In the genomic region with DNA sequence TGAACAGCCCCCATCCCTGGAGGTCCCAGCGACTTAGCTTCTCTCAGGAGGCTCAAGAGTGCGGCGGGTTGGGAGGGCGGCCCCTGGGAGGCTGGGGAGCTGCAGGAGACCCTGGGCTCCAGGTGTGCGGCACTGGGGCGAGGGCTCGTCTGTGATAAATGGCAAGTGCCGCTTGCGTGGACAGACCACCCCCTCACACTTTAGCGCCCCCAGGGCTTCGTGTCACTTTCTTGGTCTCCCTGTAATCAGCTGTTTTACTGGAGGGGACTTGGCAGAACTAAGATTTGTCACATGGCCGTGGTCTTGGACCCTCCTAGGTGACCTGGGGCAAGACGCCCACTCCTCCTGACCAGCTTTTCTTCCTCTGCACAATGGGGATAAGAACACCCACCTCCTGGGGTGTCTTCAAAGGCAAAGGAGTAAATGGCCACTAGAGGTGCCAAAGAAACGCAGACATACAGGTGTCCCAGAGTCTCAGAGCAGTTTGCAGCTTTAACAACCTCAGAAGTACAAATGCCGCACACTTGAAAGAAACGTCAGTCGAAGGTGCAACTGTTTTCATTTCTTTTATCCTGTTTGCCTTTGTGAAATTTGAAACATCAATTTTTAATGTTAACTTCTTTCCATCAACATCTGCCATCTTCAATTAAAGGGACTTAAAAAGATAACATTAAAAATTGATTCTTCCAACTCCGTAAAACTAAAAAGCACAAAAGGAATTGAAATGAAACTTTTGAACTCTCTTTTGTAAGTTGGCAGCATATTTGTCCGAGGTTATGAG, we compare ENCODE assay signal across 9 cellular contexts. TPM values are rescaled to one million over a fixed set of nuclear protein-coding genes. Genes with fewer than 3 reads are reported as not detected.
A peak's percentile ranks its signal among the peaks of the same experiment; 100 is the strongest.
DNase-seq lines count a peak whose midpoint lies in the region; ATAC-seq, FAIRE-seq and TF ChIP-seq lines count a peak whose summit lies in the region.
"Had no signal": no experiment of that assay in that cellular context is flagged by ENCODE, and none has a peak within 500 bp of the region (broad histone marks: within the 10 kb centered on the region; RNA-seq: fewer than 3 reads in every experiment).

No MANE protein-coding gene starts in this region.

- WGBS in K562 (ENCODE audit: insufficient coverage, low coverage, missing lambda C conversion rate), result 5% methylated on average over 15 of the region's 19 CpGs

- TF ChIP-seq RAD21 in K562 (CRISPR knock-in tag; conservative IDR thresholded peaks at IDR 0.05 in 1 of 2, IDR thresholded peaks at IDR 0.05 in 1 of 2), result peak; percentile 15 to 36; a peak in 2 of 4 replicates

- TF ChIP-seq CTCF in AG04450 (IDR thresholded peaks at IDR 0.05; ENCODE audit: low read depth, low read length) (peak; percentile 66), GM12873 (IDR thresholded peaks at IDR 0.05; ENCODE audit: insufficient read depth, low read depth, low read length, missing control alignments) (peak; percentile 74), K562 (IDR thresholded peaks at IDR 0.05 in 2 of 3, conservative IDR thresholded peaks at IDR 0.05 in 1 of 3; ENCODE audit: insufficient read depth in 2 of 3, low read depth in 1 of 3, low read length in 3 of 3) (peak; percentile 79 to 90 (median 83)), left lung (IDR thresholded peaks at IDR 0.05) (peak in 1 of 2 donors; percentile 32), tibial artery (IDR thresholded peaks at IDR 0.05) (peak in 1 of 2 experiments; percentile 18)

- TSS peak; percentile 78 for BruUV-seq in K562 (replicated peaks; lab: Mats Ljungman, UMichigan)

- no peaks in the 10 kb centered on the region for H3K9me1 ChIP-seq in K562 (ENCODE audit: control insufficient read depth, insufficient read depth, low read length)

- no peak for TF ChIP-seq POLR2A in K562 (conservative IDR thresholded peaks at IDR 0.05)

- H3K9me3 ChIP-seq in AG04450 (ENCODE audit: control insufficient read depth, insufficient read depth, low read length), result no peaks in the 10 kb centered on the region
- H3K9me3 ChIP-seq in K562 (replicated peaks; ENCODE audit: control insufficient read depth, insufficient read depth, low read depth, low read length), result no peaks in the 10 kb centered on the region
- H3K9me3 ChIP-seq in left lung, result no peaks in the 10 kb centered on the region
- H3K9me3 ChIP-seq in tibial artery, result no peaks in the 10 kb centered on the region

- H3K79me2 ChIP-seq in K562 (ENCODE audit: control insufficient read depth, insufficient read depth, low read length), result no peaks in the 10 kb centered on the region

- H3K36me3 ChIP-seq in K562 (ENCODE audit: control insufficient read depth, insufficient read depth, low read length) (no peaks in the 10 kb centered on the region), left lung (peaks cover 0 to 16% of the 10 kb centered on the region in 2 donors), tibial artery (peaks cover 10 to 19% (median 10%) of the 10 kb centered on the region in 3 donors)

- peak; percentile 85 for FAIRE-seq in K562 (lab: Jason Lieb, UNC)

- CTCF ChIA-PET in AG04450 (lab: Charles Lee), result interaction anchor here (0.6 to 10.9 kb wide), 7 partner anchors 27 to 131 kb away, joined by 3 to 171 read pairs (median 4); no protein-coding TSS in a partner anchor
- CTCF ChIA-PET in K562 (lab: Yijun Ruan, JAX; ENCODE audit: low intra/inter-chr PET ratio), result interaction anchor here (0.8 to 2.0 kb wide), 2 partner anchors 108 to 112 kb away, joined by 3 to 10 read pairs; no protein-coding TSS in a partner anchor

- H3K27ac ChIP-seq in AG04450 (ENCODE audit: low read depth, low read length), result peak overlapping the region; percentile 95
- peak overlapping the region; percentile 85 for H3K27ac ChIP-seq in K562 (ENCODE audit: extremely low read depth, low read depth, low read length)
- peak overlapping the region; percentile 85 for H3K27ac ChIP-seq in left lung
- peak overlapping the region; percentile 88 to 89 for H3K27ac ChIP-seq in tibial artery

- ATAC-seq in K562 (peak; percentile 79), left lung (peak; percentile 51)

- H2AFZ ChIP-seq in K562 (ENCODE audit: low read depth, low read length), result peak overlapping the region; percentile 94

- peaks cover 11% of the 10 kb centered on the region for H4K20me1 ChIP-seq in K562 (replicated peaks; ENCODE audit: control insufficient read depth, insufficient read depth, low read length)

- intact Hi-C loops in K562 (cut with micrococcal nuclease) (loop anchor here (2.0 to 5.0 kb wide), 2 partner anchors 27 to 127 kb away; no protein-coding TSS in a partner anchor), left lung (cut with DNase I) (no loop called here), tibial artery (cut with DNase I; ENCODE audit: low total_unique reads) (no loop called here)

- H3K27me3 ChIP-seq in AG04450 (ENCODE audit: control insufficient read depth, insufficient read depth, low read length), result no peaks in the 10 kb centered on the region
- H3K27me3 ChIP-seq in K562 (ENCODE audit: control insufficient read depth in 2 of 2, insufficient read depth in 2 of 2, low read length in 2 of 2), result no peaks in the 10 kb centered on the region
- H3K27me3 ChIP-seq in left lung, result no peaks in the 10 kb centered on the region
- no peaks in the 10 kb centered on the region for H3K27me3 ChIP-seq in tibial artery

- POLR2A ChIA-PET in AG04450 (lab: Yijun Ruan, JAX), result interaction anchor here (0.7 to 1.1 kb wide), 2 partner anchors 26 to 37 kb away, joined by 3 read pairs; no protein-coding TSS in a partner anchor
- POLR2A ChIA-PET in K562 (lab: Yijun Ruan, JAX), result interaction anchor here (0.5 to 4.3 kb wide), 17 partner anchors 7 to 671 kb away, joined by 3 to 22 read pairs (median 3); no protein-coding TSS in a partner anchor

- peaks cover 18 to 55% of the 10 kb centered on the region in 2 experiments for H3K4me1 ChIP-seq in K562 (replicated peaks in 1 of 2; ENCODE audit: control insufficient read depth in 2 of 2, insufficient read depth in 2 of 2, low read length in 2 of 2)
- peaks cover 20 to 36% of the 10 kb centered on the region in 2 donors for H3K4me1 ChIP-seq in left lung
- peaks cover 0 to 43% (median 28%) of the 10 kb centered on the region in 4 donors for H3K4me1 ChIP-seq in tibial artery

- H3K4me3 ChIP-seq in AG04450 (ENCODE audit: low read depth, low read length) (peak overlapping the region; percentile 75), K562 (peak overlapping the region; percentile 64), left lung (peak overlapping the region; percentile 47 to 57), tibial artery (peak overlapping the region; percentile 62 to 67)

- 0 out of 2 replicates have a peak, but pooled peaks have one; percentile 6 for TF ChIP-seq EP300 in K562 (IDR thresholded peaks at IDR 0.05; ENCODE audit: low read length)

- peak overlapping the region; percentile 88 for H3K4me2 ChIP-seq in K562 (ENCODE audit: insufficient read depth, low read length)

- DNase-seq in AG04450 (ENCODE audit: low read depth, low spot score), result no peak
- peak; percentile 31 for DNase-seq in NCI-H2107 (lab: John Stamatoyannopoulos, UW)
- DNase-seq in K562 (ENCODE audit: extremely low read depth in 1 of 4, low spot score in 3 of 4), result peak; percentile 68 to 81 (median 70)
- DNase-seq in left lung, result no peak
- DNase-seq in tibial artery, result no peak
- no peak for DNase-seq in dedifferentiated amniotic fluid mesenchymal stem cell (ENCODE audit: extremely low spot score)
- no peak for DNase-seq in epidermal melanocyte (ENCODE audit: insufficient read length, low spot score)

- in situ Hi-C loops in K562 (cut with MboI), result loop anchor here (10.0 kb wide), 1 partner anchor 231 kb away; the partner anchor contains the start of gene TAF1C

- peak overlapping the region; percentile 78 to 90 for H3K9ac ChIP-seq in K562 (ENCODE audit: insufficient read depth in 1 of 2, low read depth in 2 of 2, low read length in 2 of 2)

RNA-seq across cellular contexts. Expression of gene OSGIN1, which starts 0.9 kb away (rescaled TPM):
- polyA plus RNA-seq in AG04450 (2011; rRNA removed) (6.2 and 8.5 TPM in 2 replicates), K562 (2011; rRNA removed) (1.6 and 4.2 TPM in 2 replicates), K562 (2014; fragmentation: Illumina TruSeq; extraction: Trizol) (1.7 and 5.8 TPM in 2 replicates), K562 (2014; fragmentation: Nextera tagmentation; extraction: Ambion mirVana) (under 1 TPM; 0.03 to 0.04 TPM), K562 (2014; rRNA removed) (1.8 and 3.0 TPM in 2 replicates)
- polyA minus RNA-seq in AG04450 (2011; rRNA and poly(A)+ RNA removed), result 5.6 and 8.6 TPM in 2 replicates
- total RNA-seq in K562 (2011; cell fraction: chromatin; rRNA removed; ENCODE audit: low replicate concordance), result 14.7 and 21.6 TPM in 2 replicates
- 13.6 and 14.8 TPM in 2 replicates for total RNA-seq in K562 (2011; cell fraction: nucleolus; rRNA removed)
- total RNA-seq in K562 (2011; cell fraction: nucleoplasm; rRNA removed), result 10.9 and 13.7 TPM in 2 replicates
- total RNA-seq in K562 (2014; rRNA removed) (1.9 and 2.2 TPM in 2 replicates), K562 (2014; rRNA removed; fragmentation: Illumina TruSeq; extraction: Trizol) (0.45 and 0.76 TPM in 2 replicates), K562 (2015; rRNA removed; fragmentation: Illumina TruSeq; extraction: Trizol) (1.6 and 1.8 TPM in 2 replicates), K562 (2021) (3.6 and 4.2 TPM in 2 replicates), left lung (10 to 100 TPM in 1 of 2 donors, 1 to 10 TPM in 1; 9.4 to 18.0 TPM)
- 4.9 and 9.7 TPM in 2 replicates for polyA plus RNA-seq in K562 (2011; cell fraction: cytosol; rRNA removed)
- polyA plus RNA-seq in K562 (2011; cell fraction: nucleus; rRNA removed), result 3.1 and 6.8 TPM in 2 replicates
- 4.0 and 5.5 TPM in 2 replicates for polyA plus RNA-seq in K562 (2012)
- polyA minus RNA-seq in K562 (2011; rRNA and poly(A)+ RNA removed), result 0.91 and 1.2 TPM in 2 replicates
- polyA minus RNA-seq in K562 (2011; cell fraction: cytosol; rRNA and poly(A)+ RNA removed), result 2.9 and 4.9 TPM in 2 replicates
- polyA minus RNA-seq in K562 (2011; cell fraction: nucleus; rRNA and poly(A)+ RNA removed), result 3.5 and 6.9 TPM in 2 replicates

RNA-seq across cellular contexts. Expression of gene NECAB2, which starts 14.1 kb away (rescaled TPM):
- polyA plus RNA-seq in AG04450 (2011; rRNA removed), result 0.20 and 0.24 TPM in 2 replicates
- polyA minus RNA-seq in AG04450 (2011; rRNA and poly(A)+ RNA removed), result 0.30 and 0.37 TPM in 2 replicates
- 0.51 and 1.2 TPM in 2 replicates for total RNA-seq in K562 (2011; cell fraction: chromatin; rRNA removed; ENCODE audit: low replicate concordance)
- 0.39 and 0.83 TPM in 2 replicates for total RNA-seq in K562 (2011; cell fraction: nucleolus; rRNA removed)
- total RNA-seq in K562 (2011; cell fraction: nucleoplasm; rRNA removed), result not detected in 2 replicates
- total RNA-seq in K562 (2014; rRNA removed), result not detected in 2 replicates
- not detected in 2 replicates for total RNA-seq in K562 (2014; rRNA removed; fragmentation: Illumina TruSeq; extraction: Trizol)
- total RNA-seq in K562 (2015; rRNA removed; fragmentation: Illumina TruSeq; extraction: Trizol), result not detected in 2 replicates
- not detected in 2 replicates for total RNA-seq in K562 (2021)
- polyA plus RNA-seq in K562 (2011; rRNA removed), result 0.09 and 0.28 TPM in 2 replicates
- polyA plus RNA-seq in K562 (2011; cell fraction: cytosol; rRNA removed), result 0.07 and 0.16 TPM in 2 replicates
- polyA plus RNA-seq in K562 (2011; cell fraction: nucleus; rRNA removed), result 0.49 and 1.1 TPM in 2 replicates
- polyA plus RNA-seq in K562 (2012), result 0.05 and 0.28 TPM in 2 replicates
- not detected in 2 replicates for polyA plus RNA-seq in K562 (2014; fragmentation: Illumina TruSeq; extraction: Trizol)
- polyA plus RNA-seq in K562 (2014; fragmentation: Nextera tagmentation; extraction: Ambion mirVana), result not detected
- polyA plus RNA-seq in K562 (2014; rRNA removed), result 0.03 TPM in 1 of 2 replicates, not detected in the other
- polyA minus RNA-seq in K562 (2011; rRNA and poly(A)+ RNA removed), result not detected in 2 replicates
- not detected in 2 replicates for polyA minus RNA-seq in K562 (2011; cell fraction: cytosol; rRNA and poly(A)+ RNA removed)
- polyA minus RNA-seq in K562 (2011; cell fraction: nucleus; rRNA and poly(A)+ RNA removed), result 0.22 and 0.27 TPM in 2 replicates
- total RNA-seq in left lung, result under 1 TPM; 0.17 to 0.39 TPM
- polyA plus RNA-seq: IgD-negative memory B cell had no signal

RNA-seq across cellular contexts. Expression of gene MLYCD, which starts 55.1 kb away (rescaled TPM):
- 2.0 and 2.5 TPM in 2 replicates for polyA plus RNA-seq in AG04450 (2011; rRNA removed)
- polyA minus RNA-seq in AG04450 (2011; rRNA and poly(A)+ RNA removed), result 6.8 and 8.4 TPM in 2 replicates
- total RNA-seq in K562 (2011; cell fraction: chromatin; rRNA removed; ENCODE audit: low replicate concordance), result 7.7 TPM in 2 replicates
- 4.7 and 5.0 TPM in 2 replicates for total RNA-seq in K562 (2011; cell fraction: nucleolus; rRNA removed)
- 5.7 and 6.9 TPM in 2 replicates for total RNA-seq in K562 (2011; cell fraction: nucleoplasm; rRNA removed)
- total RNA-seq in K562 (2014; rRNA removed), result 1.00 and 1.7 TPM in 2 replicates
- total RNA-seq in K562 (2014; rRNA removed; fragmentation: Illumina TruSeq; extraction: Trizol), result 0.89 and 1.0 TPM in 2 replicates
- 1.0 and 1.2 TPM in 2 replicates for total RNA-seq in K562 (2015; rRNA removed; fragmentation: Illumina TruSeq; extraction: Trizol)
- 1.8 and 2.0 TPM in 2 replicates for total RNA-seq in K562 (2021)
- polyA plus RNA-seq in K562 (2011; rRNA removed), result 1.1 and 1.5 TPM in 2 replicates
- 0.88 and 1.4 TPM in 2 replicates for polyA plus RNA-seq in K562 (2011; cell fraction: cytosol; rRNA removed)
- 3.4 and 3.8 TPM in 2 replicates for polyA plus RNA-seq in K562 (2011; cell fraction: nucleus; rRNA removed)
- 1.1 and 1.6 TPM in 2 replicates for polyA plus RNA-seq in K562 (2012)
- polyA plus RNA-seq in K562 (2014; fragmentation: Illumina TruSeq; extraction: Trizol), result 0.77 and 0.91 TPM in 2 replicates
- under 1 TPM; 0.15 to 0.27 TPM for polyA plus RNA-seq in K562 (2014; fragmentation: Nextera tagmentation; extraction: Ambion mirVana)
- polyA plus RNA-seq in K562 (2014; rRNA removed), result 1.2 and 1.5 TPM in 2 replicates
- 2.9 and 5.3 TPM in 2 replicates for polyA minus RNA-seq in K562 (2011; rRNA and poly(A)+ RNA removed)
- 0.48 and 1.5 TPM in 2 replicates for polyA minus RNA-seq in K562 (2011; cell fraction: cytosol; rRNA and poly(A)+ RNA removed)
- polyA minus RNA-seq in K562 (2011; cell fraction: nucleus; rRNA and poly(A)+ RNA removed), result 2.7 and 4.3 TPM in 2 replicates
- 1 to 10 TPM; 6.4 to 6.6 TPM for total RNA-seq in left lung

Comparison
In these comparisons a context has a peak if more than half of its experiments do, and no peak if none do; other contexts are left out.
1. DNase-seq: peak in NCI-H2107 (single experiment) and K562 (4 of 4); none in AG04450 (single experiment), left lung (0 of 2), tibial artery (0 of 2), dedifferentiated amniotic fluid mesenchymal stem cell (single experiment) and epidermal melanocyte (single experiment).
2. Peak in every context shown above with its lines, with median percentiles within 50 percentile points of each other: H3K27ac ChIP-seq and H3K4me3 ChIP-seq.